Comparison of ENCODE assay signal across 8 cellular contexts in the genomic region with DNA sequence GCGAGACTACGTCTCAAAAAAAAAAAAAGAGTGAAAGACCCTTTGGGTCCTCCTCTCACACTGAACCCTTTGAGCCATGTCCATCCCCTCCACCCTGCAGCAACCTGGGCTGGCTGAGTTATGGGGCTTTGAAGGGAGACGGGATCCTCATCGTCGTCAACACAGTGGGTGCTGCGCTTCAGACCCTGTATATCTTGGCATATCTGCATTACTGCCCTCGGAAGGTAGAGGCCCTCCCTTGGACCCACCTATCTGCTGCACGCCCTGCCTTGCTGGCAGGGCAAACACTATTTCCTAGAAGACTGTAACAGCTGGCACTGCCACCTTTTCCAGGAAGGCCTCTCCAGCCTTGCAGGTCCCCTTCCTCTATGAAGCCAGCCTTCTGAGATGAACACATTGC. TPM values are rescaled to one million over a fixed set of nuclear protein-coding genes. Genes with fewer than 3 reads are reported as not detected.
DNase-seq lines count a peak whose midpoint lies in the region; ATAC-seq and TF ChIP-seq lines count a peak whose summit lies in the region.

No MANE protein-coding gene starts in this region.

- peaks cover 47 to 60% (median 56%) of the 10 kb centered on the region in 10 experiments for H3K4me1 ChIP-seq in BLaER1 treated with 17β-estradiol and CSF1 and Interleukin-3, amounts not matched to agents 10 nM and 100 nM
- H3K4me1 ChIP-seq in Loucy (ENCODE audit: insufficient read depth, low read length, poor library complexity, severe bottlenecking): peaks cover 24% of the 10 kb centered on the region
- peaks cover 37% of the 10 kb centered on the region for H3K4me1 ChIP-seq in mononuclear cell (ENCODE audit: insufficient read depth, low read length)
- H3K4me1 ChIP-seq in aorta (ENCODE audit: control insufficient read depth in 1 of 2, insufficient read depth in 2 of 2, low read length in 2 of 2): no peaks in the 10 kb centered on the region

- peak overlapping the region; percentile 79 to 94 (median 88) for H3K9ac ChIP-seq in BLaER1 treated with 17β-estradiol and CSF1 and Interleukin-3, amounts not matched to agents 10 nM and 100 nM
- peak overlapping the region; percentile 95 for H3K9ac ChIP-seq in Loucy (ENCODE audit: low read depth, low read length, poor library complexity, severe bottlenecking)

- H2AFZ ChIP-seq in Loucy (ENCODE audit: low read length): no peak overlapping the region

- WGBS in aorta, 2 donors: 21 to 31% methylated on average over 6 to 8 of the region's 8 CpGs

- peaks cover 0 to 9% (median 0%) of the 10 kb centered on the region in 11 experiments; a peak in 6 of 22 replicates for H3K9me3 ChIP-seq in BLaER1 treated with 17β-estradiol and CSF1 and Interleukin-3, amounts not matched to agents 10 nM and 100 nM (replicated peaks in 1 of 11)
- no peaks in the 10 kb centered on the region for H3K9me3 ChIP-seq in Loucy (ENCODE audit: insufficient read depth, low read depth, low read length)
- H3K9me3 ChIP-seq in mononuclear cell (ENCODE audit: low read depth, low read length): no peaks in the 10 kb centered on the region
- H3K9me3 ChIP-seq in aorta (ENCODE audit: control insufficient read depth, low read length): no peaks in the 10 kb centered on the region

- peak overlapping the region; percentile 68 to 81 (median 72) for H3K4me3 ChIP-seq in BLaER1 treated with 17β-estradiol and CSF1 and Interleukin-3, amounts not matched to agents 10 nM and 100 nM
- H3K4me3 ChIP-seq in Loucy (ENCODE audit: low read length, poor library complexity, severe bottlenecking): peak overlapping the region; percentile 98
- H3K4me3 ChIP-seq in brain microvascular endothelial cell (ENCODE audit: low read depth, low read length): peak overlapping the region; percentile 48
- peak overlapping the region; percentile 78 for H3K4me3 ChIP-seq in mononuclear cell (ENCODE audit: low read length)
- no peak overlapping the region for H3K4me3 ChIP-seq in aorta (ENCODE audit: low read length in 2 of 2)

- in situ Hi-C loops in brain microvascular endothelial cell (cut with HindIII; ENCODE audit: low pct_ligation_motif_present, low sequenced_read_pairs): no loop called here

- H4K20me1 ChIP-seq in BLaER1 treated with 17β-estradiol and CSF1 and Interleukin-3, amounts not matched to agents 10 nM and 100 nM: peaks cover 0 to 16% (median 0%) of the 10 kb centered on the region in 11 experiments; a peak in 6 of 22 replicates
- peaks cover 8% of the 10 kb centered on the region for H4K20me1 ChIP-seq in Loucy (ENCODE audit: insufficient read depth, low read length, poor library complexity, severe bottlenecking)

- peak overlapping the region in 10 of 11 experiments; percentile 80 to 97 (median 90); a peak in 20 of 22 replicates for H3K27ac ChIP-seq in BLaER1 treated with 17β-estradiol and CSF1 and Interleukin-3, amounts not matched to agents 10 nM and 100 nM
- H3K27ac ChIP-seq in brain microvascular endothelial cell (peak overlapping the region; percentile 98), aorta (ENCODE audit: low read depth in 1 of 2, low read length in 2 of 2) (peak overlapping the region in 1 of 2 donors; percentile 32)

- intact Hi-C loops in aorta (cut with DNase I): no loop called here

- H3K36me3 ChIP-seq in BLaER1 treated with 17β-estradiol and CSF1 and Interleukin-3, amounts not matched to agents 10 nM and 100 nM: peaks cover 13 to 49% (median 33%) of the 10 kb centered on the region in 11 experiments
- no peaks in the 10 kb centered on the region for H3K36me3 ChIP-seq in Loucy (ENCODE audit: insufficient read depth, low read length)
- peaks cover 6% of the 10 kb centered on the region for H3K36me3 ChIP-seq in brain microvascular endothelial cell (replicated peaks)
- H3K36me3 ChIP-seq in aorta (ENCODE audit: control insufficient read depth in 1 of 2, insufficient read depth in 2 of 2, low read length in 1 of 2): no peaks in the 10 kb centered on the region

- no peaks in the 10 kb centered on the region for H3K27me3 ChIP-seq in BLaER1 treated with 17β-estradiol and CSF1 and Interleukin-3, amounts not matched to agents 10 nM and 100 nM
- H3K27me3 ChIP-seq in Loucy (ENCODE audit: insufficient read depth, low read length, poor library complexity, severe bottlenecking): no peaks in the 10 kb centered on the region
- no peaks in the 10 kb centered on the region for H3K27me3 ChIP-seq in brain microvascular endothelial cell (replicated peaks)
- H3K27me3 ChIP-seq in mononuclear cell (ENCODE audit: insufficient read depth, low read length): no peaks in the 10 kb centered on the region
- no peaks in the 10 kb centered on the region for H3K27me3 ChIP-seq in aorta (ENCODE audit: control insufficient read depth in 1 of 2, insufficient read depth in 2 of 2, low read length in 1 of 2)

- H3K9me2 ChIP-seq in Loucy (replicated peaks; ENCODE audit: low read depth, low read length): no peaks in the 10 kb centered on the region

- DNase-seq in brain microvascular endothelial cell (no peak), activated gamma-delta T cell treated with Interleukin-2 at 50 U/mL for 16 hours (no peak), aorta (no peak), amniotic stem cell (lab: John Stamatoyannopoulos, UW) (no peak)

- no peak for ATAC-seq in aorta (ENCODE audit: low FRiP score)
- no peak for ATAC-seq in HG03097 (IDR thresholded peaks at IDR 0.05; ENCODE audit: low FRiP score, unreplicated experiment)

- TF ChIP-seq CTCF in Loucy (conservative IDR thresholded peaks at IDR 0.05; ENCODE audit: low read length): no peak
- TF ChIP-seq CTCF in brain microvascular endothelial cell (IDR thresholded peaks at IDR 0.05; ENCODE audit: low read depth, low read length, missing control alignments): no peak

- H3K79me2 ChIP-seq in Loucy (ENCODE audit: insufficient read depth, low read length): peaks cover 42% of the 10 kb centered on the region

- H3F3A ChIP-seq in Loucy (ENCODE audit: low read depth): no peaks in the 10 kb centered on the region

- H3K4me2 ChIP-seq in BLaER1 treated with 17β-estradiol and CSF1 and Interleukin-3, amounts not matched to agents 10 nM and 100 nM: peak overlapping the region; percentile 81 to 99 (median 94)
- H3K4me2 ChIP-seq in Loucy (ENCODE audit: low read depth, low read length, poor library complexity, severe bottlenecking): peak overlapping the region; percentile 98

RNA-seq across cellular contexts. Expression of a gene that starts 1.1 kb away (rescaled TPM):
- total RNA-seq in mononuclear cell (22.4 TPM), aorta (10 to 100 TPM; 19.8 to 26.8 TPM)
- 10 to 100 TPM; 22.7 to 28.2 TPM for polyA plus RNA-seq in aorta

RNA-seq across cellular contexts. Expression of a gene that starts 3.6 kb away (rescaled TPM):
- total RNA-seq in mononuclear cell (14.0 TPM), aorta (10 to 100 TPM; 42.4 to 52.4 TPM)
- 100 to 1,000 TPM; 162 to 200 TPM for polyA plus RNA-seq in aorta

RNA-seq across cellular contexts. Expression of a gene that starts 9.1 kb away (rescaled TPM):
- total RNA-seq in mononuclear cell: 0.84 TPM
- 10 to 100 TPM; 18.9 to 49.1 TPM for total RNA-seq in aorta
- 10 to 100 TPM in 1 of 2 donors, 1 to 10 TPM in 1; 7.1 to 12.1 TPM for polyA plus RNA-seq in aorta

RNA-seq across cellular contexts. Expression of a gene that starts 36.4 kb away (rescaled TPM):
- 62.0 TPM for total RNA-seq in mononuclear cell
- total RNA-seq in aorta: 100 to 1,000 TPM; 136 to 143 TPM
- 100 to 1,000 TPM; 179 to 255 TPM for polyA plus RNA-seq in aorta

RNA-seq across cellular contexts. Expression of a gene that starts 36.9 kb away (rescaled TPM):
- 0.52 TPM for total RNA-seq in mononuclear cell
- total RNA-seq in aorta: 1 to 10 TPM; 1.6 to 3.4 TPM
- polyA plus RNA-seq in aorta: 1 to 10 TPM in 1 of 2 donors, under 1 TPM in 1; 0.50 to 2.1 TPM

Comparison
In these comparisons a context has a peak if more than half of its experiments do, and no peak if none do; other contexts are left out.
1. H3K4me3 ChIP-seq: peak in BLaER1 treated with 17β-estradiol and CSF1 and Interleukin-3, amounts not matched to agents 10 nM and 100 nM (10 of 10), Loucy (single experiment), brain microvascular endothelial cell (single experiment) and mononuclear cell (single experiment); none in aorta (0 of 2).
2. RNA of a gene that starts 9.1 kb away (total RNA-seq): 18.9 to 49.1 TPM in aorta; 0.84 TPM in mononuclear cell (single experiment); every median in the first group is over 10 times any median in the second.